27 cellular contexts compared by ENCODE assay signal in the genomic region with DNA sequence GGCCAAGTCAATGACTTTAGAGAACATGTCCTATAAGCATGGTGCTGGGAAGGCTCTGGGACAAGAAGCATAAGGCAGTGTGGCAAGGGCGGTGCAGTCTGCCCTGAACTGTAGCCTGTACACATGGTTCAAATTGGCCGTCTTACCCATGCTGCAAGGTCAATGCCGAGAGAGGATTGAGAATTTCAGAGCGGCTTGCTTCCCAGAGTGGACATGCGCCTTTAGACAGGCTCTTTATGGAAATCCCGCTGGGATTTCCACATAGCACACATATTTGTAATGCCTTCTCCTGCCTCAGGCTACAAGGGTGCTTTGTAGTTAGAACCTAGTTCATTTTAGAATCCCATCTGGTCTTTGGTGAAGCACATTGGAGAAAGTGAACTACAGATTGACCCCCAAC. TPM values are rescaled to one million over a fixed set of nuclear protein-coding genes. Genes with fewer than 3 reads are reported as not detected.
DNase-seq lines count a peak whose midpoint lies in the region; ATAC-seq, FAIRE-seq and TF ChIP-seq lines count a peak whose summit lies in the region.
"Had no signal": no experiment of that assay in that cellular context is flagged by ENCODE, and none has a peak within 500 bp of the region (broad histone marks: within the 10 kb centered on the region; RNA-seq: fewer than 3 reads in every experiment).

No MANE protein-coding gene starts in this region.

- H3K4me3 Mint-ChIP-seq in activated CD4-positive, alpha-beta memory T cell treated with anti-CD3 and anti-CD28 coated beads, Interleukin-2, amount 10 ng/mL, durations not matched to agents 7 days and 5 days = no peak overlapping the region
- H3K4me3 Mint-ChIP-seq: activated naive CD4-positive, alpha-beta T cell treated with anti-CD3 and anti-CD28 coated beads, Interleukin-2, amount 10 ng/mL, durations not matched to agents 7 days and 5 days; activated T-cell treated with anti-CD3 and anti-CD28 coated beads, Interleukin-2, amount 50 U/mL, for 72 hours had no signal

- H3K9ac ChIP-seq in HCT116 (ENCODE audit: low read length) = no peak overlapping the region
- no peak overlapping the region for H3K9ac ChIP-seq in K562 (ENCODE audit: insufficient read depth in 1 of 2, low read depth in 2 of 2, low read length in 2 of 2)

- H3K27ac ChIP-seq in HCT116 (ENCODE audit: low read depth, low read length) (no peak overlapping the region), K562 (ENCODE audit: extremely low read depth, low read depth, low read length) (no peak overlapping the region)
- H3K27ac ChIP-seq: spleen, thyroid gland had no signal

- FAIRE-seq in K562 (lab: Jason Lieb, UNC) = no peak
- FAIRE-seq: frontal cortex, kidney had no signal

- H3K79me2 ChIP-seq in HCT116 (ENCODE audit: insufficient read depth, low read length) (no peaks in the 10 kb centered on the region), K562 (ENCODE audit: control insufficient read depth, insufficient read depth, low read length) (no peaks in the 10 kb centered on the region)

- no peaks in the 10 kb centered on the region for H3K36me3 ChIP-seq in HCT116 (ENCODE audit: control insufficient read depth in 1 of 2, insufficient read depth in 2 of 2, low read length in 2 of 2)
- H3K36me3 ChIP-seq in K562 (ENCODE audit: control insufficient read depth, insufficient read depth, low read length) = no peaks in the 10 kb centered on the region
- H3K36me3 ChIP-seq: spleen, thyroid gland had no signal

- H4K20me1 ChIP-seq in HCT116 (ENCODE audit: insufficient read depth) = no peaks in the 10 kb centered on the region
- no peaks in the 10 kb centered on the region for H4K20me1 ChIP-seq in K562 (replicated peaks; ENCODE audit: control insufficient read depth, insufficient read depth, low read length)

- no peak overlapping the region for H3K27ac Mint-ChIP-seq in activated CD4-positive, alpha-beta memory T cell treated with anti-CD3 and anti-CD28 coated beads, Interleukin-2, amount 10 ng/mL, durations not matched to agents 7 days and 5 days
- H3K27ac Mint-ChIP-seq: activated naive CD4-positive, alpha-beta T cell treated with anti-CD3 and anti-CD28 coated beads, Interleukin-2, amount 10 ng/mL, durations not matched to agents 7 days and 5 days; activated T-cell treated with anti-CD3 and anti-CD28 coated beads, Interleukin-2, amount 50 U/mL, for 72 hours; CD4-positive, CD25-positive, alpha-beta regulatory T cell had no signal

- no peak overlapping the region for H3K4me3 ChIP-seq in HCT116 (replicated peaks in 1 of 2; ENCODE audit: low read depth in 1 of 2, low read length in 2 of 2)
- H3K4me3 ChIP-seq in K562 = no peak overlapping the region
- H3K4me3 ChIP-seq: spleen, thyroid gland had no signal

- H3K9me3 Mint-ChIP-seq in activated CD4-positive, alpha-beta memory T cell treated with anti-CD3 and anti-CD28 coated beads, Interleukin-2, amount 10 ng/mL, durations not matched to agents 7 days and 5 days = no peaks in the 10 kb centered on the region
- H3K9me3 Mint-ChIP-seq: activated naive CD4-positive, alpha-beta T cell treated with anti-CD3 and anti-CD28 coated beads, Interleukin-2, amount 10 ng/mL, durations not matched to agents 7 days and 5 days; activated T-cell treated with anti-CD3 and anti-CD28 coated beads, Interleukin-2, amount 50 U/mL, for 72 hours had no signal

- TF ChIP-seq RAD21 in HCT116 (IDR thresholded peaks at IDR 0.05; ENCODE audit: low read depth) (no peak), K562 (CRISPR knock-in tag; conservative IDR thresholded peaks at IDR 0.05 in 1 of 2, IDR thresholded peaks at IDR 0.05 in 1 of 2) (no peak)

- H3K9me3 ChIP-seq in HCT116 (ENCODE audit: control insufficient read depth in 1 of 2, insufficient read depth in 1 of 2, low read depth in 1 of 2, low read length in 2 of 2) (no peaks in the 10 kb centered on the region), K562 (replicated peaks; ENCODE audit: control insufficient read depth, insufficient read depth, low read depth, low read length) (peaks cover 7% of the 10 kb centered on the region)
- H3K9me3 ChIP-seq: spleen, thyroid gland had no signal

- H3K27me3 Mint-ChIP-seq in activated CD4-positive, alpha-beta memory T cell treated with anti-CD3 and anti-CD28 coated beads, Interleukin-2, amount 10 ng/mL, durations not matched to agents 7 days and 5 days = peaks cover 4% of the 10 kb centered on the region
- H3K27me3 Mint-ChIP-seq: activated naive CD4-positive, alpha-beta T cell treated with anti-CD3 and anti-CD28 coated beads, Interleukin-2, amount 10 ng/mL, durations not matched to agents 7 days and 5 days had no signal

- DNase-seq in HCT116 (ENCODE audit: low read depth, low spot score) (no peak), K562 (ENCODE audit: extremely low read depth in 1 of 4, low spot score in 3 of 4) (no peak), foreskin melanocyte (peak; percentile 71), renal cortical epithelial cell (ENCODE audit: low read depth) (peak; percentile 16), KG1 (lab: John Stamatoyannopoulos, UW) (no peak), SK-N-DZ (ENCODE audit: low spot score) (no peak)
- DNase-seq in activated CD4-positive, alpha-beta memory T cell treated with anti-CD3 and anti-CD28 coated beads, Interleukin-2, amount 10 ng/mL, durations not matched to agents 7 days and 5 days = no peak
- DNase-seq: activated CD4-positive, alpha-beta T cell treated with anti-CD3 and anti-CD28 coated beads for 1 hour; activated naive CD4-positive, alpha-beta T cell treated with anti-CD3 and anti-CD28 coated beads, Interleukin-2, amount 10 ng/mL, durations not matched to agents 7 days and 5 days; activated T-cell treated with anti-CD3 and anti-CD28 coated beads, Interleukin-2, amount 50 U/mL, for 72 hours; CD4-positive, CD25-positive, alpha-beta regulatory T cell; central memory CD4-positive, alpha-beta T cell; DMS153; hippocampal formation; kidney; MM.1S; NCI-H1694 treated with DMSO at 0.1 percent for 48 hours; NCI-H2171 treated with DMSO at 0.1 percent for 48 hours; NCI-H69; nucleus accumbens; spleen; stimulated activated CD4-positive, alpha-beta T cell treated with anti-CD3 and anti-CD28 coated beads, Interleukin-4, amount 100 ng/mL, for 1 hour; stimulated activated naive CD8-positive, alpha-beta T cell treated with anti-CD3 and anti-CD28 coated beads, Interleukin-15, Interleukin-2, amounts not matched to agents 100 U/mL and 50 U/mL, for 24 hours; SW 1271; thyroid gland had no signal

- TF ChIP-seq CTCF in HCT116 (IDR thresholded peaks at IDR 0.05 in 2 of 3, conservative IDR thresholded peaks at IDR 0.05 in 1 of 3; ENCODE audit: borderline replicate concordance in 1 of 3, insufficient read depth in 1 of 3, low read depth in 2 of 3, low read length in 2 of 3) = no peak
- no peak for TF ChIP-seq CTCF in K562 (IDR thresholded peaks at IDR 0.05 in 2 of 3, conservative IDR thresholded peaks at IDR 0.05 in 1 of 3; ENCODE audit: insufficient read depth in 2 of 3, low read depth in 1 of 3, low read length in 3 of 3)

- no peak for TF ChIP-seq POLR2A in HCT116 (IDR thresholded peaks at IDR 0.05; ENCODE audit: borderline replicate concordance, extremely low read depth, insufficient read depth, insufficient read length)
- no peak for TF ChIP-seq POLR2A in K562 (conservative IDR thresholded peaks at IDR 0.05)

- TF ChIP-seq EP300 in K562 (IDR thresholded peaks at IDR 0.05; ENCODE audit: low read length) = no peak

- intact Hi-C loops in HCT116 (cut with micrococcal nuclease) = no loop called here
- intact Hi-C loops in K562 (cut with micrococcal nuclease) = no loop called here

- H3K9me1 ChIP-seq in K562 (ENCODE audit: control insufficient read depth, insufficient read depth, low read length) = no peaks in the 10 kb centered on the region

- BruUV-seq in HCT116 (replicated peaks; lab: Mats Ljungman, UMichigan) = no TSS peak
- no TSS peak for BruUV-seq in K562 (replicated peaks; lab: Mats Ljungman, UMichigan)

- POLR2A ChIA-PET in HCT116 (lab: Charles Lee) = no interaction called here
- POLR2A ChIA-PET in K562 (lab: Yijun Ruan, JAX) = interaction anchor here (0.6 kb wide), 1 partner anchor 93 kb away, joined by 3 read pairs; no protein-coding TSS in a partner anchor
- POLR2A ChIA-PET in activated CD4-positive, alpha-beta memory T cell treated with anti-CD3 and anti-CD28 coated beads, Interleukin-2, amount 10 ng/mL, durations not matched to agents 7 days and 5 days (lab: Charles Lee) = no interaction called here

- H3K27me3 ChIP-seq in HCT116 (ENCODE audit: insufficient read depth, low read length) (peaks cover 35% of the 10 kb centered on the region; the same call in 1 of the 2 replicates), K562 (ENCODE audit: control insufficient read depth in 2 of 2, insufficient read depth in 2 of 2, low read length in 2 of 2) (no peaks in the 10 kb centered on the region)
- H3K27me3 ChIP-seq: thyroid gland had no signal

- in situ Hi-C loops in K562 (cut with MboI) = no loop called here

- H3K9me2 ChIP-seq in HCT116 (ENCODE audit: insufficient read depth) = no peaks in the 10 kb centered on the region

- WGBS in K562 (ENCODE audit: insufficient coverage, low coverage, missing lambda C conversion rate) = 67% methylated on average over 6 of the region's 6 CpGs

- CTCF ChIA-PET in HCT116 (lab: Charles Lee) (no interaction called here), K562 (lab: Yijun Ruan, JAX; ENCODE audit: low intra/inter-chr PET ratio) (no interaction called here)
- CTCF ChIA-PET in activated CD4-positive, alpha-beta memory T cell treated with anti-CD3 and anti-CD28 coated beads, Interleukin-2, amount 10 ng/mL, durations not matched to agents 7 days and 5 days (lab: Charles Lee) = no interaction called here

- RAD21 ChIA-PET in HCT116 (lab: Charles Lee; ENCODE audit: low non-redundant PET in 1 of 2, low total read pairs in 2 of 2, uncharacterized antibody in 2 of 2, unreplicated experiment in 2 of 2) = no interaction called here

- H3K4me1 Mint-ChIP-seq in activated CD4-positive, alpha-beta memory T cell treated with anti-CD3 and anti-CD28 coated beads, Interleukin-2, amount 10 ng/mL, durations not matched to agents 7 days and 5 days = no peaks in the 10 kb centered on the region
- H3K4me1 Mint-ChIP-seq: activated naive CD4-positive, alpha-beta T cell treated with anti-CD3 and anti-CD28 coated beads, Interleukin-2, amount 10 ng/mL, durations not matched to agents 7 days and 5 days; CD4-positive, CD25-positive, alpha-beta regulatory T cell had no signal

- peaks cover 0 to 6% of the 10 kb centered on the region in 2 experiments; a peak in 1 of 4 replicates for H3K4me1 ChIP-seq in HCT116 (ENCODE audit: control insufficient read depth in 1 of 2, insufficient read depth in 2 of 2, low read length in 2 of 2)
- H3K4me1 ChIP-seq in K562 (replicated peaks in 1 of 2; ENCODE audit: control insufficient read depth in 2 of 2, insufficient read depth in 2 of 2, low read length in 2 of 2) = peaks cover 0 to 7% of the 10 kb centered on the region in 2 experiments; a peak in 3 of 5 replicates
- H3K4me1 ChIP-seq: spleen, thyroid gland had no signal

- no peaks in the 10 kb centered on the region for H3K36me3 Mint-ChIP-seq in activated CD4-positive, alpha-beta memory T cell treated with anti-CD3 and anti-CD28 coated beads, Interleukin-2, amount 10 ng/mL, durations not matched to agents 7 days and 5 days (ENCODE audit: low read depth)
- H3K36me3 Mint-ChIP-seq: activated naive CD4-positive, alpha-beta T cell treated with anti-CD3 and anti-CD28 coated beads, Interleukin-2, amount 10 ng/mL, durations not matched to agents 7 days and 5 days; CD4-positive, CD25-positive, alpha-beta regulatory T cell had no signal

- H2AFZ ChIP-seq in HCT116 (ENCODE audit: low read depth, low read length, poor library complexity, severe bottlenecking) = no peak overlapping the region
- H2AFZ ChIP-seq in K562 (ENCODE audit: low read depth, low read length) = peak overlapping the region; percentile 34

- H3K4me2 ChIP-seq in HCT116 (ENCODE audit: low read length) (no peak overlapping the region), K562 (ENCODE audit: insufficient read depth, low read length) (no peak overlapping the region)

- ATAC-seq in HCT116 = peak; percentile 42; the same call in 1 of the 2 replicates
- 0 out of 3 replicates have a peak, but pooled peaks have one; percentile 28 for ATAC-seq in K562
- ATAC-seq in GM21526 (IDR thresholded peaks at IDR 0.05; ENCODE audit: low FRiP score, unreplicated experiment) = no peak
- ATAC-seq: activated T-cell treated with anti-CD3 and anti-CD28 coated beads, Interleukin-2, amount 50 U/mL, for 72 hours; stimulated activated naive CD8-positive, alpha-beta T cell treated with anti-CD3 and anti-CD28 coated beads, Interleukin-15, Interleukin-2, amounts not matched to agents 100 U/mL and 50 U/mL, for 24 hours had no signal

RNA-seq across cellular contexts. Expression of a gene that starts 36.1 kb away (rescaled TPM):
- total RNA-seq in HCT116 (2021; ENCODE audit: unreplicated experiment) (5.5 TPM), K562 (2014; rRNA removed) (3.6 and 6.7 TPM in 2 replicates), K562 (2014; rRNA removed; fragmentation: Illumina TruSeq; extraction: Trizol) (8.6 and 9.0 TPM in 2 replicates), K562 (2015; rRNA removed; fragmentation: Illumina TruSeq; extraction: Trizol) (8.0 and 8.4 TPM in 2 replicates), K562 (2021) (5.0 and 6.4 TPM in 2 replicates), renal cortical epithelial cell (5.6 and 20.2 TPM in 2 replicates)
- 0.46 and 0.61 TPM in 2 replicates for polyA plus RNA-seq in HCT116 (2012)
- 3.3 and 28.6 TPM in 2 replicates for total RNA-seq in K562 (2011; cell fraction: chromatin; rRNA removed; ENCODE audit: low replicate concordance)
- 1.0 and 1.8 TPM in 2 replicates for total RNA-seq in K562 (2011; cell fraction: nucleolus; rRNA removed)
- 3.1 and 4.3 TPM in 2 replicates for total RNA-seq in K562 (2011; cell fraction: nucleoplasm; rRNA removed)
- polyA plus RNA-seq in K562 (2011; rRNA removed) (4.0 and 6.7 TPM in 2 replicates), K562 (2014; fragmentation: Illumina TruSeq; extraction: Trizol) (5.5 and 7.0 TPM in 2 replicates), K562 (2014; fragmentation: Nextera tagmentation; extraction: Ambion mirVana) (1 to 10 TPM; 3.9 to 4.3 TPM), K562 (2014; rRNA removed) (3.7 and 6.4 TPM in 2 replicates)
- 0.28 and 0.94 TPM in 2 replicates for polyA plus RNA-seq in K562 (2011; cell fraction: cytosol; rRNA removed)
- 2.7 and 3.3 TPM in 2 replicates for polyA plus RNA-seq in K562 (2011; cell fraction: nucleus; rRNA removed)
- 3.7 and 4.1 TPM in 2 replicates for polyA plus RNA-seq in K562 (2012)
- polyA minus RNA-seq in K562 (2011; rRNA and poly(A)+ RNA removed) = 13.8 and 15.1 TPM in 2 replicates
- 1.5 and 4.7 TPM in 2 replicates for polyA minus RNA-seq in K562 (2011; cell fraction: cytosol; rRNA and poly(A)+ RNA removed)
- 8.3 and 11.3 TPM in 2 replicates for polyA minus RNA-seq in K562 (2011; cell fraction: nucleus; rRNA and poly(A)+ RNA removed)
- total RNA-seq in activated CD4-positive, alpha-beta memory T cell treated with anti-CD3 and anti-CD28 coated beads, Interleukin-2, amount 10 ng/mL, durations not matched to agents 7 days and 5 days = 1 to 10 TPM; 8.1 to 9.6 TPM
- 14.0 and 16.1 TPM in 2 replicates for polyA plus RNA-seq in SK-N-DZ (2014; cell fraction: cytosol; rRNA removed)
- polyA plus RNA-seq in SK-N-DZ (2014; cell fraction: nucleus; rRNA removed) = 19.9 and 29.2 TPM in 2 replicates

Comparison
In these comparisons a context has a peak if more than half of its experiments do, and no peak if none do; other contexts are left out.
1. DNase-seq: peak in foreskin melanocyte (single experiment) and renal cortical epithelial cell (single experiment); none in HCT116 (single experiment), K562 (0 of 4), KG1 (single experiment), activated CD4-positive, alpha-beta memory T cell treated with anti-CD3 and anti-CD28 coated beads, Interleukin-2, amount 10 ng/mL, durations not matched to agents 7 days and 5 days (single experiment) and SK-N-DZ (single experiment).